14 cellular contexts compared by ENCODE assay signal in genomic region chr14:104734601-104734990, GRCh38.
"Had no signal": no experiment of that assay in that cellular context is flagged by ENCODE, and none has a peak within 500 bp of the region (broad histone marks: within the 10 kb centered on the region; RNA-seq: fewer than 3 reads in every experiment).

No MANE protein-coding gene starts in this region.

- H3K4me1 ChIP-seq: breast epithelium, prostate gland had no signal

- H3K36me3 ChIP-seq: breast epithelium, prostate gland had no signal

- DNase-seq: activated CD4-positive, alpha-beta memory T cell treated with anti-CD3 and anti-CD28 coated beads, Interleukin-2, amount 10 ng/mL, durations not matched to agents 7 days and 5 days; activated CD4-positive, alpha-beta T cell treated with anti-CD3 and anti-CD28 coated beads for 4 hours; activated T-cell treated with anti-CD3 and anti-CD28 coated beads, Interleukin-2, amount 50 U/mL, for 4 hours; cerebellar nuclear complex; effector CD4-positive, alpha-beta T cell; left colon; mammary epithelial cell; stimulated activated CD4-positive, alpha-beta T cell treated with anti-CD3 and anti-CD28 coated beads, Interleukin-4, amount 100 ng/mL, for 4 hours; T-helper 2 cell had no signal

- H3K9me3 ChIP-seq: breast epithelium, prostate gland had no signal

- ATAC-seq: activated T-cell treated with anti-CD3 and anti-CD28 coated beads, Interleukin-2, amount 50 U/mL, for 4 hours; esophagus mucosa; left colon; stimulated activated memory B cell treated with anti-CD40 and anti-IgM and Interleukin-4, amounts not matched to agents 10 μg/mL and 1 μg/mL and 100 μg/mL, for 72 hours had no signal

- H3K27me3 ChIP-seq: breast epithelium, hepatocyte had no signal

- H3K4me3 ChIP-seq: breast epithelium, hepatocyte, prostate gland had no signal

- H3K27ac ChIP-seq: hepatocyte, prostate gland had no signal
